1 cellular context compared by ENCODE assay signal in genomic region chr10:71217266-71218045, GRCh38.
A peak's percentile ranks its signal among the peaks of the same experiment; 100 is the strongest.
TF ChIP-seq lines count a peak whose summit lies in the region.

No MANE protein-coding gene starts in this region.

TF ChIP-seq in K562, 482 proteins besides CTCF, POLR2A, EP300 and RAD21 (continued from another document):
- TF ChIP-seq ZBTB9 (CRISPR knock-in tag; IDR thresholded peaks at IDR 0.05) (0 out of 2 replicates have a peak, but pooled peaks have one; percentile 20), MCM2 (IDR thresholded peaks at IDR 0.05; ENCODE audit: low read depth) (no peak)
